Comparison of ENCODE assay signal across 1 cellular context in the genomic region with DNA sequence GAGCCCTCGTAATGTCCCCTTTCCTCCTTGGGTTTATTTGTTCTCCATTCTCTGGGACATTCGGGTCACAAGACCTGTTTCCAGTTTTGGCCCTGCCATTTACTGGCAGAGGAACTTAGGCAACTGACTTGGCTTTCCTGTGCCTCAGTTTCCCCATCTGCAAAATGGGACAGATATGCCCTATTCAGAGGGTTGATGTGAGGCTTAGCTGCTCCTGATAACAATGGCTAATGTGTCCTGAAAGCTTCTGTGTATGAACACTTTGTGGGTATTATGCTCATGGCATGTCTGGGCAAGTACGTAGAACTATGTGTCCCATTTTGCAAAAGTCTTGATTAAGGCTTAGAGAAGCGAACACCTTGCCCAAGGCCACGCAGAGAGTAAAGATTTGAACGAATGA.
TF ChIP-seq lines count a peak whose summit lies in the region.

No MANE protein-coding gene starts in this region.

TF ChIP-seq in endothelial cell of umbilical vein, 7 proteins besides CTCF, POLR2A, EP300 and RAD21:
- TF ChIP-seq JUN (IDR thresholded peaks at IDR 0.05; ENCODE audit: borderline replicate concordance, insufficient read depth, insufficient read length, low read depth): no peak
- TF ChIP-seq EZH2 (IDR thresholded peaks at IDR 0.05; ENCODE audit: borderline replicate concordance, low read depth, low read length, severe bottlenecking): no peak
- TF ChIP-seq FOS (IDR thresholded peaks at IDR 0.05; ENCODE audit: borderline replicate concordance, insufficient read depth, low read length): no peak
- TF ChIP-seq MYC (IDR thresholded peaks at IDR 0.05; ENCODE audit: low read depth, low read length): no peak
- no peak for TF ChIP-seq GATA2 (IDR thresholded peaks at IDR 0.05; ENCODE audit: insufficient read depth, insufficient read length, low read depth, low read length)
- no peak for TF ChIP-seq MAX (IDR thresholded peaks at IDR 0.05; ENCODE audit: insufficient read depth, insufficient read length)
- TF ChIP-seq POLR2AphosphoS5 (IDR thresholded peaks at IDR 0.05; ENCODE audit: insufficient read depth, low read depth, low read length): no peak
TF ChIP-seq in endothelial cell of umbilical vein: peak in this region for 0.
